In the genomic region with DNA sequence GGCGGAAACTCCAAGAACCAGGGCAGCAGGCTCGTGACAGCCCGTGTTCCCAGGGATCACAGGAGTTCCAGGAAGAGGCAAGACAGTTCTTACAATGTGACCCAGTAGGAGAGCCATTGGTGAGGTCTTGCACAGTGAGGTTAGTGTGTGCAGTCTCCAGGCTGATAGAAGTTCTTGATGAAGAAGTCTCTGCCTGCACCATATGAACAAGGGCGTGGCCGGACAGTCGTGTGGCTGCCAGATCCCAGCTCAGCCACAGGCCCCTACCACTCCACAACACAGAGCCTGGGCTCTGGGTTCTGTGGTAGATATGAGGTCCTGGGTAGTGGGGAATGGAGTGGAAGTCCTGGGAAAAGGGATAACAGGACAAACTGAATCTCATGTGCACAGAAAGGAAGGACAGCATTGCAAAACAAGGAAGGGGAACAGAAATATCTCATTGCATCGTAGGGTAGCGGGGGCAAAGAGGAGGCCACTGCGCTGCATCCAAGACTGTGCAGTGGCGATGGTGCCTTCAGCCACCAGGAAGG, we compare ENCODE assay signal across 8 cellular contexts.
DNase-seq lines count a peak whose midpoint lies in the region; ATAC-seq and TF ChIP-seq lines count a peak whose summit lies in the region.

No MANE protein-coding gene starts in this region.

- H3K27ac ChIP-seq in neural progenitor cell = peak overlapping the region; percentile 85

- peak overlapping the region; percentile 69 for H2AFZ ChIP-seq in neural progenitor cell (replicated peaks)

- peak overlapping the region; percentile 91 for H3K27ac Mint-ChIP-seq in neural progenitor cell

- TF ChIP-seq CTCF in fibroblast of villous mesenchyme (IDR thresholded peaks at IDR 0.05; ENCODE audit: insufficient read depth, low read depth, low read length) = no peak
- TF ChIP-seq CTCF in neural progenitor cell (IDR thresholded peaks at IDR 0.05) = no peak

- H4K20me1 ChIP-seq in neural progenitor cell (ENCODE audit: low read depth) = no peaks in the 10 kb centered on the region

- H3K9ac ChIP-seq in neural progenitor cell = peak overlapping the region; percentile 41

- peaks cover 4% of the 10 kb centered on the region for H3K27me3 Mint-ChIP-seq in activated T-cell treated with anti-CD3 and anti-CD28 coated beads, Interleukin-2, amount 50 U/mL, for 4 hours (ENCODE audit: low read depth)
- H3K27me3 Mint-ChIP-seq in neural progenitor cell (ENCODE audit: insufficient read depth, low read depth) = peaks cover 25% of the 10 kb centered on the region

- no peaks in the 10 kb centered on the region for H3K36me3 ChIP-seq in neural progenitor cell

- H3K4me3 Mint-ChIP-seq in activated T-cell treated with anti-CD3 and anti-CD28 coated beads, Interleukin-2, amount 50 U/mL, for 4 hours = peak overlapping the region; percentile 93
- H3K4me3 Mint-ChIP-seq in neural progenitor cell = peak overlapping the region; percentile 87

- no peak for ATAC-seq in activated T-cell treated with anti-CD3 and anti-CD28 coated beads, Interleukin-2, amount 50 U/mL, for 4 hours
- ATAC-seq in GM18870 (IDR thresholded peaks at IDR 0.05; ENCODE audit: unreplicated experiment) (no peak), HG03571 (IDR thresholded peaks at IDR 0.05; ENCODE audit: unreplicated experiment) (no peak)

- no peaks in the 10 kb centered on the region for H3K27me3 ChIP-seq in neural progenitor cell

- H3K4me3 ChIP-seq in fibroblast of villous mesenchyme (ENCODE audit: low read depth, low read length) (peak overlapping the region; percentile 72), neural progenitor cell (peak overlapping the region; percentile 58)

- H3K79me2 ChIP-seq in neural progenitor cell (ENCODE audit: low read depth) = no peaks in the 10 kb centered on the region

- H3K4me1 ChIP-seq in neural progenitor cell = peaks cover 6% of the 10 kb centered on the region

- DNase-seq in stimulated activated CD4-positive, alpha-beta T cell treated with anti-CD3 and anti-CD28 coated beads, Interleukin-12 subunit alpha, Interleukin-12 subunit beta, amount 100 ng/mL, for 4 hours = peak; percentile 13
- DNase-seq in stimulated activated CD4-positive, alpha-beta T cell treated with anti-CD3 and anti-CD28 coated beads, Interleukin-4, amount 100 ng/mL, for 4 hours = no peak
- DNase-seq in LoVo (ENCODE audit: low spot score) (peak; percentile 25), fibroblast of villous mesenchyme (ENCODE audit: low read depth) (peak; percentile 41), neural progenitor cell (ENCODE audit: low spot score) (no peak)
- DNase-seq in activated T-cell treated with anti-CD3 and anti-CD28 coated beads, Interleukin-2, amount 50 U/mL, for 4 hours = peak; percentile 13

- no peaks in the 10 kb centered on the region for H3K9me3 ChIP-seq in neural progenitor cell (ENCODE audit: low read depth)

- H3K4me2 ChIP-seq in neural progenitor cell = peak overlapping the region; percentile 67

- peaks cover 22% of the 10 kb centered on the region for H3F3A ChIP-seq in neural progenitor cell (ENCODE audit: low read depth)

- no peaks in the 10 kb centered on the region for H3K9me3 Mint-ChIP-seq in activated T-cell treated with anti-CD3 and anti-CD28 coated beads, Interleukin-2, amount 50 U/mL, for 4 hours
- H3K9me3 Mint-ChIP-seq in neural progenitor cell = peaks cover 14% of the 10 kb centered on the region

- H3K4me1 Mint-ChIP-seq in activated T-cell treated with anti-CD3 and anti-CD28 coated beads, Interleukin-2, amount 50 U/mL, for 4 hours (ENCODE audit: low read depth) = peaks cover 38% of the 10 kb centered on the region
- H3K4me1 Mint-ChIP-seq in neural progenitor cell = peaks cover 23% of the 10 kb centered on the region

- no peaks in the 10 kb centered on the region for H3K36me3 Mint-ChIP-seq in activated T-cell treated with anti-CD3 and anti-CD28 coated beads, Interleukin-2, amount 50 U/mL, for 4 hours (ENCODE audit: insufficient read depth)
- H3K36me3 Mint-ChIP-seq in neural progenitor cell = peaks cover 4% of the 10 kb centered on the region

Comparison
In these comparisons a context has a peak if more than half of its experiments do, and no peak if none do; other contexts are left out.
1. DNase-seq: peak in stimulated activated CD4-positive, alpha-beta T cell treated with anti-CD3 and anti-CD28 coated beads, Interleukin-12 subunit alpha, Interleukin-12 subunit beta, amount 100 ng/mL, for 4 hours (single experiment), LoVo (single experiment), activated T-cell treated with anti-CD3 and anti-CD28 coated beads, Interleukin-2, amount 50 U/mL, for 4 hours (single experiment) and fibroblast of villous mesenchyme (single experiment); none in stimulated activated CD4-positive, alpha-beta T cell treated with anti-CD3 and anti-CD28 coated beads, Interleukin-4, amount 100 ng/mL, for 4 hours (0 of 2) and neural progenitor cell (single experiment).